In the genomic region with DNA sequence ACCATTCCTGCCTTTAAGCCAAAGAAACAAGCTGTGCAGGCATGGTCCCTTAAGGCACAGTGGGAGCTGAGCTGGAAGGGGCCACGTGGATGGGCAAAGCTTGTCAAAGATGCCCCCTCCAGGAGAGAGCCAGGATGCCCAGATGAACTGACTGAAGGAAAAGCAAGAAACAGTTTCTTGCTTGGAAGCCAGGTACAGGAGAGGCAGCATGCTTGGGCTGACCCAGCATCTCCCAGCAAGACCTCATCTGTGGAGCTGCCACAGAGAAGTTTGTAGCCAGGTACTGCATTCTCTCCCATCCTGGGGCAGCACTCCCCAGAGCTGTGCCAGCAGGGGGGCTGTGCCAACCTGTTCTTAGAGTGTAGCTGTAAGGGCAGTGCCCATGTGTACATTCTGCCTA, we compare ENCODE assay signal across 2 cellular contexts.
TF ChIP-seq lines count a peak whose summit lies in the region.

No MANE protein-coding gene starts in this region.

TF ChIP-seq in HCT116, 20 proteins besides CTCF, POLR2A, EP300 and RAD21 (continued from another document):
- TF ChIP-seq YY1 (IDR thresholded peaks at IDR 0.05; ENCODE audit: extremely low read depth, insufficient replicate concordance, low read depth, low read length) = no peak

TF ChIP-seq in WTC11, 78 proteins besides CTCF, POLR2A, EP300 and RAD21 (continued from another document):
- TF ChIP-seq, protein P1, sequence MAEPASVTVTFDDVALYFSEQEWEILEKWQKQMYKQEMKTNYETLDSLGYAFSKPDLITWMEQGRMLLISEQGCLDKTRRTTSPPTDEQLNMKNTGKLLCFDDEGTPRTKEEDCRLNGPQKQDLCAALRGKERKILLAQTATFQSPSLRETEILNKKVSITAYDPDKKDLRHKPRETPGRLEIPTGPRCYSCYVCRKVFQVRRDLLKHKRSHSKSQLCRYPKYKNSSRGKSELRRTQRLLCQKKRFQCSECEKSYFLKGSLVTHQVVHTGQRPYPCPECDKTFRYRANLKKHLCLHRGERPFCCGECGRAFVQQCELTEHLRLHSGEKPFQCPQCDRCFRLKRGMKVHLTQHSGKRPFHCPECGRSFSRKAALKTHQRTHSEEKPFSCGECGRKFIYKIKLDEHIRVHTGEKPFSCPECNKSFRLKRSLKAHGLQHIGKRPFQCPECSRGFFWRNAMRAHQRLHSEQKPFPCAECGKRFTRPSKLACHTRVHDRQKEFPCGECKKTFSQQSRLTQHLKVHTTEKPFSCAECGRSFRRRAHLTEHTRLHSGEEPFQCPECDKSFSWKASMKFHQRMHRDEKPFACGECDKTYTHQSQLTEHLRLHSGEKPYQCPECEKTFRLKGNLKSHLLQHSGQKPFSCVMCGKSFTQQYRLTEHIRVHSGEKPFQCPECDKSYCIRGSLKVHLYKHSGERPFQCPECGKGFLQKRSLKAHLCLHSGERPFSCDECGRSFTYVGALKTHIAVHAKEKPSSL (CRISPR knock-in tag; conservative IDR thresholded peaks at IDR 0.05) = no peak
- no peak for TF ChIP-seq ESRRA (CRISPR knock-in tag; IDR thresholded peaks at IDR 0.05; ENCODE audit: borderline replicate concordance)
- TF ChIP-seq FOXJ3 (CRISPR knock-in tag; IDR thresholded peaks at IDR 0.05; ENCODE audit: borderline replicate concordance) = no peak
- no peak for TF ChIP-seq ZNF232 (CRISPR knock-in tag; IDR thresholded peaks at IDR 0.05)
- TF ChIP-seq PRRX2 (CRISPR knock-in tag; IDR thresholded peaks at IDR 0.05) = no peak
- no peak for TF ChIP-seq ZNF671 (CRISPR knock-in tag; IDR thresholded peaks at IDR 0.05)
- TF ChIP-seq, protein P2, sequence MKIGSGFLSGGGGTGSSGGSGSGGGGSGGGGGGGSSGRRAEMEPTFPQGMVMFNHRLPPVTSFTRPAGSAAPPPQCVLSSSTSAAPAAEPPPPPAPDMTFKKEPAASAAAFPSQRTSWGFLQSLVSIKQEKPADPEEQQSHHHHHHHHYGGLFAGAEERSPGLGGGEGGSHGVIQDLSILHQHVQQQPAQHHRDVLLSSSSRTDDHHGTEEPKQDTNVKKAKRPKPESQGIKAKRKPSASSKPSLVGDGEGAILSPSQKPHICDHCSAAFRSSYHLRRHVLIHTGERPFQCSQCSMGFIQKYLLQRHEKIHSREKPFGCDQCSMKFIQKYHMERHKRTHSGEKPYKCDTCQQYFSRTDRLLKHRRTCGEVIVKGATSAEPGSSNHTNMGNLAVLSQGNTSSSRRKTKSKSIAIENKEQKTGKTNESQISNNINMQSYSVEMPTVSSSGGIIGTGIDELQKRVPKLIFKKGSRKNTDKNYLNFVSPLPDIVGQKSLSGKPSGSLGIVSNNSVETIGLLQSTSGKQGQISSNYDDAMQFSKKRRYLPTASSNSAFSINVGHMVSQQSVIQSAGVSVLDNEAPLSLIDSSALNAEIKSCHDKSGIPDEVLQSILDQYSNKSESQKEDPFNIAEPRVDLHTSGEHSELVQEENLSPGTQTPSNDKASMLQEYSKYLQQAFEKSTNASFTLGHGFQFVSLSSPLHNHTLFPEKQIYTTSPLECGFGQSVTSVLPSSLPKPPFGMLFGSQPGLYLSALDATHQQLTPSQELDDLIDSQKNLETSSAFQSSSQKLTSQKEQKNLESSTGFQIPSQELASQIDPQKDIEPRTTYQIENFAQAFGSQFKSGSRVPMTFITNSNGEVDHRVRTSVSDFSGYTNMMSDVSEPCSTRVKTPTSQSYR (CRISPR knock-in tag; IDR thresholded peaks at IDR 0.05) = no peak
- no peak for TF ChIP-seq SP1 (CRISPR knock-in tag; conservative IDR thresholded peaks at IDR 0.05)
- TF ChIP-seq, protein P3, sequence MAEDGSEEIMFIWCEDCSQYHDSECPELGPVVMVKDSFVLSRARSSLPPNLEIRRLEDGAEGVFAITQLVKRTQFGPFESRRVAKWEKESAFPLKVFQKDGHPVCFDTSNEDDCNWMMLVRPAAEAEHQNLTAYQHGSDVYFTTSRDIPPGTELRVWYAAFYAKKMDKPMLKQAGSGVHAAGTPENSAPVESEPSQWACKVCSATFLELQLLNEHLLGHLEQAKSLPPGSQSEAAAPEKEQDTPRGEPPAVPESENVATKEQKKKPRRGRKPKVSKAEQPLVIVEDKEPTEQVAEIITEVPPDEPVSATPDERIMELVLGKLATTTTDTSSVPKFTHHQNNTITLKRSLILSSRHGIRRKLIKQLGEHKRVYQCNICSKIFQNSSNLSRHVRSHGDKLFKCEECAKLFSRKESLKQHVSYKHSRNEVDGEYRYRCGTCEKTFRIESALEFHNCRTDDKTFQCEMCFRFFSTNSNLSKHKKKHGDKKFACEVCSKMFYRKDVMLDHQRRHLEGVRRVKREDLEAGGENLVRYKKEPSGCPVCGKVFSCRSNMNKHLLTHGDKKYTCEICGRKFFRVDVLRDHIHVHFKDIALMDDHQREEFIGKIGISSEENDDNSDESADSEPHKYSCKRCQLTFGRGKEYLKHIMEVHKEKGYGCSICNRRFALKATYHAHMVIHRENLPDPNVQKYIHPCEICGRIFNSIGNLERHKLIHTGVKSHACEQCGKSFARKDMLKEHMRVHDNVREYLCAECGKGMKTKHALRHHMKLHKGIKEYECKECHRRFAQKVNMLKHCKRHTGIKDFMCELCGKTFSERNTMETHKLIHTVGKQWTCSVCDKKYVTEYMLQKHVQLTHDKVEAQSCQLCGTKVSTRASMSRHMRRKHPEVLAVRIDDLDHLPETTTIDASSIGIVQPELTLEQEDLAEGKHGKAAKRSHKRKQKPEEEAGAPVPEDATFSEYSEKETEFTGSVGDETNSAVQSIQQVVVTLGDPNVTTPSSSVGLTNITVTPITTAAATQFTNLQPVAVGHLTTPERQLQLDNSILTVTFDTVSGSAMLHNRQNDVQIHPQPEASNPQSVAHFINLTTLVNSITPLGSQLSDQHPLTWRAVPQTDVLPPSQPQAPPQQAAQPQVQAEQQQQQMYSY (CRISPR knock-in tag; IDR thresholded peaks at IDR 0.05) = no peak
- TF ChIP-seq, protein P4, sequence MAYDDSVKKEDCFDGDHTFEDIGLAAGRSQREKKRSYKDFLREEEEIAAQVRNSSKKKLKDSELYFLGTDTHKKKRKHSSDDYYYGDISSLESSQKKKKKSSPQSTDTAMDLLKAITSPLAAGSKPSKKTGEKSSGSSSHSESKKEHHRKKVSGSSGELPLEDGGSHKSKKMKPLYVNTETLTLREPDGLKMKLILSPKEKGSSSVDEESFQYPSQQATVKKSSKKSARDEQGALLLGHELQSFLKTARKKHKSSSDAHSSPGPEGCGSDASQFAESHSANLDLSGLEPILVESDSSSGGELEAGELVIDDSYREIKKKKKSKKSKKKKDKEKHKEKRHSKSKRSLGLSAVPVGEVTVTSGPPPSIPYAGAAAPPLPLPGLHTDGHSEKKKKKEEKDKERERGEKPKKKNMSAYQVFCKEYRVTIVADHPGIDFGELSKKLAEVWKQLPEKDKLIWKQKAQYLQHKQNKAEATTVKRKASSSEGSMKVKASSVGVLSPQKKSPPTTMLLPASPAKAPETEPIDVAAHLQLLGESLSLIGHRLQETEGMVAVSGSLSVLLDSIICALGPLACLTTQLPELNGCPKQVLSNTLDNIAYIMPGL (CRISPR knock-in tag; IDR thresholded peaks at IDR 0.05) = no peak
- no peak for TF ChIP-seq ZBTB21 (CRISPR knock-in tag; IDR thresholded peaks at IDR 0.05; ENCODE audit: borderline replicate concordance)
- TF ChIP-seq OVOL2 (CRISPR knock-in tag; IDR thresholded peaks at IDR 0.05; ENCODE audit: borderline replicate concordance) = no peak
- no peak for TF ChIP-seq ETV6 (CRISPR knock-in tag; IDR thresholded peaks at IDR 0.05)
- TF ChIP-seq, protein P5, sequence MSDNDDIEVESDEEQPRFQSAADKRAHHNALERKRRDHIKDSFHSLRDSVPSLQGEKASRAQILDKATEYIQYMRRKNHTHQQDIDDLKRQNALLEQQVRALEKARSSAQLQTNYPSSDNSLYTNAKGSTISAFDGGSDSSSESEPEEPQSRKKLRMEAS (CRISPR knock-in tag; IDR thresholded peaks at IDR 0.05) = no peak
TF ChIP-seq in WTC11: peak in this region for 0.
